Comparison of ENCODE assay signal across 1 cellular context in the genomic region with DNA sequence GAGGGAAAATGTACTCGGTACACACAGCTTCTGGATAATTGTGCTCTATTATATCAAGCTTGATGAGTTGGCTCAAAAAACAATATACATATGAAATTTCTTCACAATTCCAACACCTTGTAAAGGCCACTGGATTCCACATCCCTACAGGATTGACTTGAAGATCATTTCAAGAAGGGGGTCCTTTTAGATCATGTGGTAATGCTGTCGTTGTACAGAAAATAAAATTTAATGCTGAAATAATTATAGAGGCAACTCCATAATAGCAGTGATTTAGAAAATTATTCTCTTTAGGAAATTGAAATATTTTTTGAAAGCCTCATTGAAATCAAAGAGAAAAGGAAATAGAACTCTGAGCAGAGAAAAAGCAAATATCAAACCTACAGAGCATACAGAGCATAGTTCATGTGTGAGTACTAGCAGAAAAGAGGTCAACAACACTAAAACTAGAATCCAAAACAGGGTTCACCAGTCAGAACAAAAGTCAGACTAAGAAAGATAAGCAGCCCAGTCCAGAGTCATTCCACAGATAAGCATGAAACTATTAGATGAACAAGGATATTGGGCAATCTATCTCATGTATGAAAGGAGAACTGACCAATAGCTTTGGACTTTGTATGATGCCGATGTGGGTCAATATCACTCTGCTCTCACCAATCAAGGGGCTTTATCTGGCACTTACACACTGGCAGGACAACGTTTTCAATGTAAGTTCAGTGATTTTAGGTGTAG.
TF ChIP-seq lines count a peak whose summit lies in the region.

No MANE protein-coding gene starts in this region.

TF ChIP-seq in HepG2, 621 proteins besides CTCF, POLR2A, EP300 and RAD21 (continued from another document and continues in another):
- TF ChIP-seq, protein P1, sequence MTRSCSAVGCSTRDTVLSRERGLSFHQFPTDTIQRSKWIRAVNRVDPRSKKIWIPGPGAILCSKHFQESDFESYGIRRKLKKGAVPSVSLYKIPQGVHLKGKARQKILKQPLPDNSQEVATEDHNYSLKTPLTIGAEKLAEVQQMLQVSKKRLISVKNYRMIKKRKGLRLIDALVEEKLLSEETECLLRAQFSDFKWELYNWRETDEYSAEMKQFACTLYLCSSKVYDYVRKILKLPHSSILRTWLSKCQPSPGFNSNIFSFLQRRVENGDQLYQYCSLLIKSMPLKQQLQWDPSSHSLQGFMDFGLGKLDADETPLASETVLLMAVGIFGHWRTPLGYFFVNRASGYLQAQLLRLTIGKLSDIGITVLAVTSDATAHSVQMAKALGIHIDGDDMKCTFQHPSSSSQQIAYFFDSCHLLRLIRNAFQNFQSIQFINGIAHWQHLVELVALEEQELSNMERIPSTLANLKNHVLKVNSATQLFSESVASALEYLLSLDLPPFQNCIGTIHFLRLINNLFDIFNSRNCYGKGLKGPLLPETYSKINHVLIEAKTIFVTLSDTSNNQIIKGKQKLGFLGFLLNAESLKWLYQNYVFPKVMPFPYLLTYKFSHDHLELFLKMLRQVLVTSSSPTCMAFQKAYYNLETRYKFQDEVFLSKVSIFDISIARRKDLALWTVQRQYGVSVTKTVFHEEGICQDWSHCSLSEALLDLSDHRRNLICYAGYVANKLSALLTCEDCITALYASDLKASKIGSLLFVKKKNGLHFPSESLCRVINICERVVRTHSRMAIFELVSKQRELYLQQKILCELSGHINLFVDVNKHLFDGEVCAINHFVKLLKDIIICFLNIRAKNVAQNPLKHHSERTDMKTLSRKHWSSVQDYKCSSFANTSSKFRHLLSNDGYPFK (CRISPR knock-in tag; IDR thresholded peaks at IDR 0.05; ENCODE audit: borderline replicate concordance) = no peak
- TF ChIP-seq NFYB (CRISPR knock-in tag; IDR thresholded peaks at IDR 0.05) (peak; percentile 75), PHF5A (CRISPR knock-in tag; IDR thresholded peaks at IDR 0.05; ENCODE audit: low read depth, unreplicated experiment) (peak; percentile 71), SRSF4 (IDR thresholded peaks at IDR 0.05; ENCODE audit: low read depth, low read length, poor library complexity, severe bottlenecking) (no peak), ATF1 (CRISPR knock-in tag; IDR thresholded peaks at IDR 0.05) (peak; percentile 76), SMARCC2 (IDR thresholded peaks at IDR 0.05) (no peak), ATF7 (IDR thresholded peaks at IDR 0.05) (peak; percentile 27; the same call in 1 of the 2 replicates), ATF7 (CRISPR knock-in tag; IDR thresholded peaks at IDR 0.05) (no peak), CBX2 (IDR thresholded peaks at IDR 0.05; ENCODE audit: low read depth, low read length) (no peak), CBX2 (CRISPR knock-in tag; IDR thresholded peaks at IDR 0.05; ENCODE audit: low read depth) (no peak), PPARG (CRISPR knock-in tag; conservative IDR thresholded peaks at IDR 0.05) (peak; percentile 94), CREM (IDR thresholded peaks at IDR 0.05) (peak; percentile 84), CREM (CRISPR knock-in tag; IDR thresholded peaks at IDR 0.05) (no peak), SMYD3 (CRISPR knock-in tag; IDR thresholded peaks at IDR 0.05) (no peak), ZNF441 (CRISPR knock-in tag; IDR thresholded peaks at IDR 0.05; ENCODE audit: borderline replicate concordance) (no peak), CREB1 (IDR thresholded peaks at IDR 0.05) (peak; percentile 14; the same call in 1 of the 2 replicates), CREB1 (CRISPR knock-in tag; IDR thresholded peaks at IDR 0.05) (peak; percentile 76), ARID2 (CRISPR knock-in tag; IDR thresholded peaks at IDR 0.05; ENCODE audit: borderline replicate concordance) (no peak), FOSL2 (CRISPR knock-in tag; IDR thresholded peaks at IDR 0.05) (peak; percentile 57), TCF12 (IDR thresholded peaks at IDR 0.05) (no peak), TCF12 (CRISPR knock-in tag; IDR thresholded peaks at IDR 0.05) (no peak), MATR3 (CRISPR knock-in tag; IDR thresholded peaks at IDR 0.05) (no peak), HNF4A (CRISPR knock-in tag; IDR thresholded peaks at IDR 0.05) (peak; percentile 95), CENPT (CRISPR knock-in tag; IDR thresholded peaks at IDR 0.05; ENCODE audit: low read depth) (no peak)
- TF ChIP-seq, protein P2, sequence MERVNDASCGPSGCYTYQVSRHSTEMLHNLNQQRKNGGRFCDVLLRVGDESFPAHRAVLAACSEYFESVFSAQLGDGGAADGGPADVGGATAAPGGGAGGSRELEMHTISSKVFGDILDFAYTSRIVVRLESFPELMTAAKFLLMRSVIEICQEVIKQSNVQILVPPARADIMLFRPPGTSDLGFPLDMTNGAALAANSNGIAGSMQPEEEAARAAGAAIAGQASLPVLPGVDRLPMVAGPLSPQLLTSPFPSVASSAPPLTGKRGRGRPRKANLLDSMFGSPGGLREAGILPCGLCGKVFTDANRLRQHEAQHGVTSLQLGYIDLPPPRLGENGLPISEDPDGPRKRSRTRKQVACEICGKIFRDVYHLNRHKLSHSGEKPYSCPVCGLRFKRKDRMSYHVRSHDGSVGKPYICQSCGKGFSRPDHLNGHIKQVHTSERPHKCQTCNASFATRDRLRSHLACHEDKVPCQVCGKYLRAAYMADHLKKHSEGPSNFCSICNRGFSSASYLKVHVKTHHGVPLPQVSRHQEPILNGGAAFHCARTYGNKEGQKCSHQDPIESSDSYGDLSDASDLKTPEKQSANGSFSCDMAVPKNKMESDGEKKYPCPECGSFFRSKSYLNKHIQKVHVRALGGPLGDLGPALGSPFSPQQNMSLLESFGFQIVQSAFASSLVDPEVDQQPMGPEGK (CRISPR knock-in tag; IDR thresholded peaks at IDR 0.05) = 0 out of 2 replicates have a peak, but pooled peaks have one; percentile 19
- TF ChIP-seq, protein P3, sequence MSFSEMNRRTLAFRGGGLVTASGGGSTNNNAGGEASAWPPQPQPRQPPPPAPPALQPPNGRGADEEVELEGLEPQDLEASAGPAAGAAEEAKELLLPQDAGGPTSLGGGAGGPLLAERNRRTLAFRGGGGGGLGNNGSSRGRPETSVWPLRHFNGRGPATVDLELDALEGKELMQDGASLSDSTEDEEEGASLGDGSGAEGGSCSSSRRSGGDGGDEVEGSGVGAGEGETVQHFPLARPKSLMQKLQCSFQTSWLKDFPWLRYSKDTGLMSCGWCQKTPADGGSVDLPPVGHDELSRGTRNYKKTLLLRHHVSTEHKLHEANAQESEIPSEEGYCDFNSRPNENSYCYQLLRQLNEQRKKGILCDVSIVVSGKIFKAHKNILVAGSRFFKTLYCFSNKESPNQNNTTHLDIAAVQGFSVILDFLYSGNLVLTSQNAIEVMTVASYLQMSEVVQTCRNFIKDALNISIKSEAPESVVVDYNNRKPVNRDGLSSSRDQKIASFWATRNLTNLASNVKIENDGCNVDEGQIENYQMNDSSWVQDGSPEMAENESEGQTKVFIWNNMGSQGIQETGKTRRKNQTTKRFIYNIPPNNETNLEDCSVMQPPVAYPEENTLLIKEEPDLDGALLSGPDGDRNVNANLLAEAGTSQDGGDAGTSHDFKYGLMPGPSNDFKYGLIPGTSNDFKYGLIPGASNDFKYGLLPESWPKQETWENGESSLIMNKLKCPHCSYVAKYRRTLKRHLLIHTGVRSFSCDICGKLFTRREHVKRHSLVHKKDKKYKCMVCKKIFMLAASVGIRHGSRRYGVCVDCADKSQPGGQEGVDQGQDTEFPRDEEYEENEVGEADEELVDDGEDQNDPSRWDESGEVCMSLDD (CRISPR knock-in tag; IDR thresholded peaks at IDR 0.05; ENCODE audit: borderline replicate concordance) = no peak
- TF ChIP-seq, protein P4, sequence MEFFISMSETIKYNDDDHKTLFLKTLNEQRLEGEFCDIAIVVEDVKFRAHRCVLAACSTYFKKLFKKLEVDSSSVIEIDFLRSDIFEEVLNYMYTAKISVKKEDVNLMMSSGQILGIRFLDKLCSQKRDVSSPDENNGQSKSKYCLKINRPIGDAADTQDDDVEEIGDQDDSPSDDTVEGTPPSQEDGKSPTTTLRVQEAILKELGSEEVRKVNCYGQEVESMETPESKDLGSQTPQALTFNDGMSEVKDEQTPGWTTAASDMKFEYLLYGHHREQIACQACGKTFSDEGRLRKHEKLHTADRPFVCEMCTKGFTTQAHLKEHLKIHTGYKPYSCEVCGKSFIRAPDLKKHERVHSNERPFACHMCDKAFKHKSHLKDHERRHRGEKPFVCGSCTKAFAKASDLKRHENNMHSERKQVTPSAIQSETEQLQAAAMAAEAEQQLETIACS (CRISPR knock-in tag; IDR thresholded peaks at IDR 0.05) = no peak
- TF ChIP-seq, protein P5, sequence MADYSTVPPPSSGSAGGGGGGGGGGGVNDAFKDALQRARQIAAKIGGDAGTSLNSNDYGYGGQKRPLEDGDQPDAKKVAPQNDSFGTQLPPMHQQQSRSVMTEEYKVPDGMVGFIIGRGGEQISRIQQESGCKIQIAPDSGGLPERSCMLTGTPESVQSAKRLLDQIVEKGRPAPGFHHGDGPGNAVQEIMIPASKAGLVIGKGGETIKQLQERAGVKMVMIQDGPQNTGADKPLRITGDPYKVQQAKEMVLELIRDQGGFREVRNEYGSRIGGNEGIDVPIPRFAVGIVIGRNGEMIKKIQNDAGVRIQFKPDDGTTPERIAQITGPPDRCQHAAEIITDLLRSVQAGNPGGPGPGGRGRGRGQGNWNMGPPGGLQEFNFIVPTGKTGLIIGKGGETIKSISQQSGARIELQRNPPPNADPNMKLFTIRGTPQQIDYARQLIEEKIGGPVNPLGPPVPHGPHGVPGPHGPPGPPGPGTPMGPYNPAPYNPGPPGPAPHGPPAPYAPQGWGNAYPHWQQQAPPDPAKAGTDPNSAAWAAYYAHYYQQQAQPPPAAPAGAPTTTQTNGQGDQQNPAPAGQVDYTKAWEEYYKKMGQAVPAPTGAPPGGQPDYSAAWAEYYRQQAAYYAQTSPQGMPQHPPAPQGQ (CRISPR knock-in tag; IDR thresholded peaks at IDR 0.05; ENCODE audit: borderline replicate concordance) = no peak
- TF ChIP-seq, protein P6, sequence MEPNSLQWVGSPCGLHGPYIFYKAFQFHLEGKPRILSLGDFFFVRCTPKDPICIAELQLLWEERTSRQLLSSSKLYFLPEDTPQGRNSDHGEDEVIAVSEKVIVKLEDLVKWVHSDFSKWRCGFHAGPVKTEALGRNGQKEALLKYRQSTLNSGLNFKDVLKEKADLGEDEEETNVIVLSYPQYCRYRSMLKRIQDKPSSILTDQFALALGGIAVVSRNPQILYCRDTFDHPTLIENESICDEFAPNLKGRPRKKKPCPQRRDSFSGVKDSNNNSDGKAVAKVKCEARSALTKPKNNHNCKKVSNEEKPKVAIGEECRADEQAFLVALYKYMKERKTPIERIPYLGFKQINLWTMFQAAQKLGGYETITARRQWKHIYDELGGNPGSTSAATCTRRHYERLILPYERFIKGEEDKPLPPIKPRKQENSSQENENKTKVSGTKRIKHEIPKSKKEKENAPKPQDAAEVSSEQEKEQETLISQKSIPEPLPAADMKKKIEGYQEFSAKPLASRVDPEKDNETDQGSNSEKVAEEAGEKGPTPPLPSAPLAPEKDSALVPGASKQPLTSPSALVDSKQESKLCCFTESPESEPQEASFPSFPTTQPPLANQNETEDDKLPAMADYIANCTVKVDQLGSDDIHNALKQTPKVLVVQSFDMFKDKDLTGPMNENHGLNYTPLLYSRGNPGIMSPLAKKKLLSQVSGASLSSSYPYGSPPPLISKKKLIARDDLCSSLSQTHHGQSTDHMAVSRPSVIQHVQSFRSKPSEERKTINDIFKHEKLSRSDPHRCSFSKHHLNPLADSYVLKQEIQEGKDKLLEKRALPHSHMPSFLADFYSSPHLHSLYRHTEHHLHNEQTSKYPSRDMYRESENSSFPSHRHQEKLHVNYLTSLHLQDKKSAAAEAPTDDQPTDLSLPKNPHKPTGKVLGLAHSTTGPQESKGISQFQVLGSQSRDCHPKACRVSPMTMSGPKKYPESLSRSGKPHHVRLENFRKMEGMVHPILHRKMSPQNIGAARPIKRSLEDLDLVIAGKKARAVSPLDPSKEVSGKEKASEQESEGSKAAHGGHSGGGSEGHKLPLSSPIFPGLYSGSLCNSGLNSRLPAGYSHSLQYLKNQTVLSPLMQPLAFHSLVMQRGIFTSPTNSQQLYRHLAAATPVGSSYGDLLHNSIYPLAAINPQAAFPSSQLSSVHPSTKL (CRISPR knock-in tag; IDR thresholded peaks at IDR 0.05) = peak; percentile 94
- TF ChIP-seq, protein P7, sequence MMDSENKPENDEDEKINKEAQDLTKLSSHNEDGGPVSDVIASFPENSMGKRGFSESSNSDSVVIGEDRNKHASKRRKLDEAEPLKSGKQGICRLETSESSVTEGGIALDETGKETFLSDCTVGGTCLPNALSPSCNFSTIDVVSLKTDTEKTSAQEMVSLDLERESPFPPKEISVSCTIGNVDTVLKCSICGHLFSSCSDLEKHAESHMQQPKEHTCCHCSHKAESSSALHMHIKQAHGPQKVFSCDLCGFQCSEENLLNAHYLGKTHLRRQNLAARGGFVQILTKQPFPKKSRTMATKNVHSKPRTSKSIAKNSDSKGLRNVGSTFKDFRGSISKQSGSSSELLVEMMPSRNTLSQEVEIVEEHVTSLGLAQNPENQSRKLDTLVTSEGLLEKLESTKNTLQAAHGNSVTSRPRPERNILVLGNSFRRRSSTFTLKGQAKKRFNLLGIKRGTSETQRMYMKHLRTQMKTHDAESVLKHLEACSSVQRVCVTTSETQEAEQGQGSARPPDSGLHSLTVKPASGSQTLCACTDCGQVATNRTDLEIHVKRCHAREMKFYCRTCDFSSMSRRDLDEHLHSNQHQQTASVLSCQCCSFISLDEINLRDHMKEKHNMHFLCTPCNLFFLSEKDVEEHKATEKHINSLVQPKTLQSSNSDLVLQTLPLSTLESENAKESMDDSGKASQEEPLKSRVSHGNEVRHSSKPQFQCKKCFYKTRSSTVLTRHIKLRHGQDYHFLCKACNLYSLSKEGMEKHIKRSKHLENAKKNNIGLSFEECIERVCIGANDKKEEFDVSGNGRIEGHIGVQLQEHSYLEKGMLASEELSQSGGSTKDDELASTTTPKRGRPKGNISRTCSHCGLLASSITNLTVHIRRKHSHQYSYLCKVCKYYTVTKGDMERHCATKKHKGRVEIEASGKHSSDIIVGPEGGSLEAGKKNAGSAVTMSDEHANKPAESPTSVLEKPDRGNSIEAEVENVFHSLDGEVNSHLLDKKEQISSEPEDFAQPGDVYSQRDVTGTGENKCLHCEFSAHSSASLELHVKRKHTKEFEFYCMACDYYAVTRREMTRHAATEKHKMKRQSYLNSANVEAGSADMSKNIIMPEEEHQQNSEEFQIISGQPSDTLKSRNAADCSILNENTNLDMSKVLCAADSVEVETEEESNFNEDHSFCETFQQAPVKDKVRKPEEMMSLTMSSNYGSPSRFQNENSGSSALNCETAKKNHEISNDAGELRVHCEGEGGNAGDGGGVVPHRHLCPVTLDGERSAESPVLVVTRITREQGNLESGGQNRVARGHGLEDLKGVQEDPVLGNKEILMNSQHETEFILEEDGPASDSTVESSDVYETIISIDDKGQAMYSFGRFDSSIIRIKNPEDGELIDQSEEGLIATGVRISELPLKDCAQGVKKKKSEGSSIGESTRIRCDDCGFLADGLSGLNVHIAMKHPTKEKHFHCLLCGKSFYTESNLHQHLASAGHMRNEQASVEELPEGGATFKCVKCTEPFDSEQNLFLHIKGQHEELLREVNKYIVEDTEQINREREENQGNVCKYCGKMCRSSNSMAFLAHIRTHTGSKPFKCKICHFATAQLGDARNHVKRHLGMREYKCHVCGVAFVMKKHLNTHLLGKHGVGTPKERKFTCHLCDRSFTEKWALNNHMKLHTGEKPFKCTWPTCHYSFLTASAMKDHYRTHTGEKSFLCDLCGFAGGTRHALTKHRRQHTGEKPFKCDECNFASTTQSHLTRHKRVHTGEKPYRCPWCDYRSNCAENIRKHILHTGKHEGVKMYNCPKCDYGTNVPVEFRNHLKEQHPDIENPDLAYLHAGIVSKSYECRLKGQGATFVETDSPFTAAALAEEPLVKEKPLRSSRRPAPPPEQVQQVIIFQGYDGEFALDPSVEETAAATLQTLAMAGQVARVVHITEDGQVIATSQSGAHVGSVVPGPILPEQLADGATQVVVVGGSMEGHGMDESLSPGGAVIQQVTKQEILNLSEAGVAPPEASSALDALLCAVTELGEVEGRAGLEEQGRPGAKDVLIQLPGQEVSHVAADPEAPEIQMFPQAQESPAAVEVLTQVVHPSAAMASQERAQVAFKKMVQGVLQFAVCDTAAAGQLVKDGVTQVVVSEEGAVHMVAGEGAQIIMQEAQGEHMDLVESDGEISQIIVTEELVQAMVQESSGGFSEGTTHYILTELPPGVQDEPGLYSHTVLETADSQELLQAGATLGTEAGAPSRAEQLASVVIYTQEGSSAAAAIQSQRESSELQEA (CRISPR knock-in tag; IDR thresholded peaks at IDR 0.05; ENCODE audit: not compliant biosample characterization) = no peak
